ENCODE assay signal across 12 cellular contexts in the genomic region with DNA sequence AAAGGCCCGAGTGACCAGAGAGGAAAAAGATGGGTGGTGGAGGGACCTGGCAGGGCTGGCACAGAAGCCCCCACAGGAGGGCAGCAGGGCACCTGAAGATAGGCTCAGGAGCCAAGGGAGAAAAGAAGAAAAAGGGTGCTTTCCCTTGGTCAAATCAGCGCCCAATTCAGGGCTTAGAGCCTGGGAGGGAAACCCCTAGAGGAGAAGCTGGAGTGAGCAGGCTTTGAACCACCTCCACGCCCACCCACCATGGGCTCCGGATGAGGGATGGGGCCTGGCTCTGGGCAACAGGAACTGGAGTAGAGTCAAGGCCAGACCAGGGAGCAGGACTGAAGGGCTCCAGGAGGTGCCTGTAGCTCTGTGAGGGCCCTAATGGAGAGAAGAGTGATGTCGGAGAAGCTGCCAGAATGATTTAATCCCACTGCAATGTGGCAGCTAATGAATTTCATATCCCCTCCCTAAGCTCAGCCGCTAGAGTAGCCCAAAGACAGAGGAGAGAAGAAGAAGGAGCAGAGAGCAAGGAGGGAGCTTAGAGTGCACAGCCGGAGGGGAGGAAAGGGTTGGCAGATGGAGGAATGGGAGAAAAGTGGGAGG. TPM values are rescaled to one million over a fixed set of nuclear protein-coding genes. Genes with fewer than 3 reads are reported as not detected.
DNase-seq lines count a peak whose midpoint lies in the region; TF ChIP-seq lines count a peak whose summit lies in the region.
"Had no signal": no experiment of that assay in that cellular context is flagged by ENCODE, and none has a peak within 500 bp of the region (broad histone marks: within the 10 kb centered on the region; RNA-seq: fewer than 3 reads in every experiment).

No MANE protein-coding gene starts in this region.

- peaks cover 0 to 17% (median 0%) of the 10 kb centered on the region in 4 donors for H3K27me3 ChIP-seq in esophagus squamous epithelium

- no peaks in the 10 kb centered on the region for H3K36me3 ChIP-seq in esophagus squamous epithelium

- H3K9me3 Mint-ChIP-seq in nephron progenitor cell = peaks cover 4% of the 10 kb centered on the region
- no peaks in the 10 kb centered on the region for H3K9me3 Mint-ChIP-seq in Calu3 (ENCODE audit: low read depth, unreplicated experiment)
- H3K9me3 Mint-ChIP-seq: activated CD8-positive, alpha-beta T cell treated with anti-CD3 and anti-CD28 coated beads for 36 hours; CD4-positive, alpha-beta T cell had no signal

- no peak for TF ChIP-seq POLR2A in esophagus squamous epithelium (IDR thresholded peaks at IDR 0.05)

- DNase-seq in AG04449 (ENCODE audit: low read depth, low spot score) (no peak), NCI-H446 treated with DMSO at 0.1 percent for 48 hours (lab: John Stamatoyannopoulos, UW) (peak; percentile 23), esophagus squamous epithelium (lab: John Stamatoyannopoulos, UW) (no peak), nephron progenitor cell (no peak), Calu3 (no peak), C1 segment of cervical spinal cord (lab: John Stamatoyannopoulos, UW) (no peak), AML-193 (lab: John Stamatoyannopoulos, UW) (no peak)
- no peak for DNase-seq in activated CD4-positive, CD25-positive, alpha-beta regulatory T cell (lab: John Stamatoyannopoulos, UW)
- DNase-seq: activated CD8-positive, alpha-beta T cell treated with anti-CD3 and anti-CD28 coated beads for 36 hours; CD4-positive, alpha-beta T cell; KG1; left colon had no signal

- BruUV-seq in Calu3 (replicated peaks; lab: Mats Ljungman, UMichigan) = no TSS peak

- intact Hi-C loops in esophagus squamous epithelium (cut with DNase I) = no loop called here
- intact Hi-C loops in Calu3 (cut with micrococcal nuclease; ENCODE audit: unreplicated experiment) = no loop called here

- peak overlapping the region; percentile 24 for H3K27ac Mint-ChIP-seq in nephron progenitor cell
- H3K27ac Mint-ChIP-seq in Calu3 (ENCODE audit: unreplicated experiment) = no peak overlapping the region
- H3K27ac Mint-ChIP-seq: activated CD8-positive, alpha-beta T cell treated with anti-CD3 and anti-CD28 coated beads for 36 hours; CD4-positive, alpha-beta T cell had no signal

- POLR2A ChIA-PET in AG04449 (lab: Yijun Ruan, JAX) = interaction anchor here (0.6 to 1.1 kb wide), 3 partner anchors 9 to 17 kb away, joined by 3 to 7 read pairs (median 4); no protein-coding TSS in a partner anchor

- 35 to 48% methylated on average over 7 of the region's 7 CpGs for WGBS in esophagus squamous epithelium, 2 donors

- peaks cover 50% of the 10 kb centered on the region for H3K4me1 Mint-ChIP-seq in nephron progenitor cell
- H3K4me1 Mint-ChIP-seq in Calu3 (ENCODE audit: low read depth, unreplicated experiment) = no peaks in the 10 kb centered on the region

- H3K4me3 Mint-ChIP-seq in nephron progenitor cell (no peak overlapping the region), Calu3 (ENCODE audit: low read depth, unreplicated experiment) (no peak overlapping the region)
- H3K4me3 Mint-ChIP-seq: activated CD8-positive, alpha-beta T cell treated with anti-CD3 and anti-CD28 coated beads for 36 hours; CD4-positive, alpha-beta T cell had no signal

- H3K4me1 ChIP-seq in esophagus squamous epithelium = peaks cover 12 to 60% (median 41%) of the 10 kb centered on the region in 3 donors

- TF ChIP-seq CTCF in AG04449 (IDR thresholded peaks at IDR 0.05; ENCODE audit: insufficient read depth, low read length, missing control alignments) (peak; percentile 21), esophagus squamous epithelium (IDR thresholded peaks at IDR 0.05) (peak in 1 of 6 experiments; percentile 37), nephron progenitor cell (IDR thresholded peaks at IDR 0.05) (no peak), Calu3 (IDR thresholded peaks at IDR 0.05; ENCODE audit: unreplicated experiment) (no peak)

- H3K36me3 Mint-ChIP-seq in nephron progenitor cell (ENCODE audit: low read depth) = no peaks in the 10 kb centered on the region
- no peaks in the 10 kb centered on the region for H3K36me3 Mint-ChIP-seq in Calu3 (ENCODE audit: insufficient read depth, unreplicated experiment)

- H3K9me3 ChIP-seq in esophagus squamous epithelium = no peaks in the 10 kb centered on the region

- CTCF ChIA-PET in AG04449 (lab: Yijun Ruan, JAX) (interaction anchor here (0.6 to 4.8 kb wide), 13 partner anchors 12 to 239 kb away, joined by 3 to 32 read pairs (median 5); a partner anchor contains a TSS), Calu3 (lab: Charles Lee) (interaction anchor here (0.5 to 0.9 kb wide), 4 partner anchors 12 to 1513 kb away, joined by 3 to 4 read pairs (median 4); a partner anchor contains a TSS)

- H3K4me3 ChIP-seq in AG04449 (ENCODE audit: low read depth, low read length) (no peak overlapping the region), esophagus squamous epithelium (no peak overlapping the region)

- H3K27me3 Mint-ChIP-seq in nephron progenitor cell (ENCODE audit: low read depth, poor library complexity) = peaks cover 25% of the 10 kb centered on the region
- peaks cover 96% of the 10 kb centered on the region for H3K27me3 Mint-ChIP-seq in Calu3 (ENCODE audit: unreplicated experiment)

- peak overlapping the region; percentile 73 to 98 (median 90) for H3K27ac ChIP-seq in esophagus squamous epithelium

RNA-seq across cellular contexts. Expression of a gene that starts 12.0 kb away (rescaled TPM):
- total RNA-seq in esophagus squamous epithelium (10 to 100 TPM in 2 of 4 donors, 1 to 10 TPM in 2; 2.2 to 71.0 (median 9.1) TPM), Calu3 (2022) (not detected in 2 replicates)
- total RNA-seq: activated CD8-positive, alpha-beta T cell treated with anti-CD3 and anti-CD28 coated beads for 36 hours; CD4-positive, alpha-beta T cell had no signal

RNA-seq across cellular contexts. Expression of a gene that starts 30.4 kb away (rescaled TPM):
- total RNA-seq in esophagus squamous epithelium (not detected), Calu3 (2022) (not detected in 2 replicates)
- total RNA-seq: activated CD8-positive, alpha-beta T cell treated with anti-CD3 and anti-CD28 coated beads for 36 hours; CD4-positive, alpha-beta T cell; left colon had no signal
